In genomic region chr1:25208561-25209222, GRCh38 we compare ENCODE assay signal across 21 cellular contexts.
"Had no signal": no experiment of that assay in that cellular context is flagged by ENCODE, and none has a peak within 500 bp of the region (broad histone marks: within the 10 kb centered on the region; RNA-seq: fewer than 3 reads in every experiment).

No MANE protein-coding gene starts in this region.

- FAIRE-seq: frontal cortex had no signal

- H3K36me3 ChIP-seq: heart left ventricle, left ventricle myocardium inferior, upper lobe of left lung, WERI-Rb-1 had no signal

- ATAC-seq: activated naive CD8-positive, alpha-beta T cell treated with anti-CD3 and anti-CD28 coated beads, Interleukin-2, amount 50 U/mL, for 24 hours; heart left ventricle; stimulated activated naive CD8-positive, alpha-beta T cell treated with anti-CD3 and anti-CD28 coated beads, Interleukin-15, amount 100 ng/mL, for 72 hours had no signal

- H3K27ac ChIP-seq: coronary artery, heart left ventricle, left ventricle myocardium inferior, upper lobe of left lung, WERI-Rb-1 had no signal

- H3K9me3 ChIP-seq: heart left ventricle, left ventricle myocardium inferior, upper lobe of left lung had no signal

- H3K4me1 ChIP-seq: heart left ventricle, left ventricle myocardium inferior, upper lobe of left lung had no signal

- DNase-seq: activated CD4-positive, alpha-beta T cell treated with anti-CD3 and anti-CD28 coated beads for 1 hour; activated CD8-positive, alpha-beta memory T cell treated with anti-CD3 and anti-CD28 coated beads for 24 hours; activated CD8-positive, alpha-beta memory T cell treated with anti-CD3 and anti-CD28 coated beads, Interleukin-2, amount 50 U/mL, for 48 hours; activated effector memory CD4-positive, alpha-beta T cell treated with Interleukin-2 at 50 U/mL for 16 hours; activated naive CD4-positive, alpha-beta T cell treated with anti-CD3 and anti-CD28 coated beads, Interleukin-2, amount 10 ng/mL, durations not matched to agents 7 days and 5 days; activated naive CD8-positive, alpha-beta T cell treated with anti-CD3 and anti-CD28 coated beads, Interleukin-2, amount 50 U/mL, for 24 hours; activated T-cell treated with anti-CD3 and anti-CD28 coated beads, Interleukin-2, amount 50 U/mL, for 48 hours; anterior cingulate cortex; central memory CD4-positive, alpha-beta T cell; heart left ventricle; left ventricle myocardium inferior; mammary epithelial cell; occipital lobe; stimulated activated CD4-positive, alpha-beta T cell treated with anti-CD3 and anti-CD28 coated beads, Interleukin-4, amount 100 ng/mL, for 1 hour; stimulated activated naive CD8-positive, alpha-beta T cell treated with anti-CD3 and anti-CD28 coated beads, Interleukin-15, amount 100 ng/mL, for 72 hours; T-helper 2 cell; upper lobe of left lung; WERI-Rb-1 had no signal

- H3K27me3 ChIP-seq: upper lobe of left lung had no signal

- H3K4me3 ChIP-seq: coronary artery, heart left ventricle, left ventricle myocardium inferior, smooth muscle cell, upper lobe of left lung had no signal
